ENCODE assay signal across 8 cellular contexts in genomic region chr10:107409517-107409916, GRCh38.
A peak's percentile ranks its signal among the peaks of the same experiment; 100 is the strongest.
DNase-seq lines count a peak whose midpoint lies in the region; ATAC-seq and TF ChIP-seq lines count a peak whose summit lies in the region.

No MANE protein-coding gene starts in this region.

- intact Hi-C loops in lower lobe of right lung (cut with DNase I), result no loop called here

- H3K79me2 ChIP-seq in SK-N-SH (ENCODE audit: insufficient read depth), result no peaks in the 10 kb centered on the region

- no peaks in the 10 kb centered on the region for H3F3A ChIP-seq in SK-N-SH (replicated peaks; ENCODE audit: insufficient read depth)

- TF ChIP-seq CTCF in SK-N-SH (IDR thresholded peaks at IDR 0.05) (peak; percentile 62), lower lobe of right lung (IDR thresholded peaks at IDR 0.05) (peak; percentile 23)

- peak; percentile 70 for TF ChIP-seq RAD21 in SK-N-SH (IDR thresholded peaks at IDR 0.05; ENCODE audit: low read length)

- H3K4me1 ChIP-seq in SK-N-SH (ENCODE audit: control insufficient read depth in 1 of 2, insufficient read depth in 2 of 2, low read depth in 1 of 2, low read length in 1 of 2), result no peaks in the 10 kb centered on the region
- no peaks in the 10 kb centered on the region for H3K4me1 ChIP-seq in lower lobe of right lung

- H3K4me3 ChIP-seq in SK-N-SH (ENCODE audit: low read depth in 2 of 2, low read length in 1 of 2) (no peak overlapping the region), lower lobe of right lung (no peak overlapping the region)

- no peak for TF ChIP-seq EP300 in SK-N-SH (IDR thresholded peaks at IDR 0.05; ENCODE audit: borderline replicate concordance in 1 of 2, low read depth in 1 of 2, low read length in 1 of 2)

- H3K27ac ChIP-seq in SK-N-SH (ENCODE audit: low read depth in 2 of 2, low read length in 1 of 2) (no peak overlapping the region), lower lobe of right lung (no peak overlapping the region)

- H3K36me3 ChIP-seq in SK-N-SH (replicated peaks in 1 of 2; ENCODE audit: control insufficient read depth in 1 of 2, insufficient read depth in 2 of 2, low read length in 1 of 2), result no peaks in the 10 kb centered on the region
- H3K36me3 ChIP-seq in lower lobe of right lung, result no peaks in the 10 kb centered on the region

- no peaks in the 10 kb centered on the region for H3K9me2 ChIP-seq in SK-N-SH

- 64% methylated on average over 5 of the region's 5 CpGs for WGBS in SK-N-SH (ENCODE audit: low lambda C conversion rate)

- CTCF ChIA-PET in SK-N-SH (lab: Yijun Ruan, JAX), result interaction anchor here (0.6 to 2.1 kb wide), 11 partner anchors 9 to 785 kb away, joined by 3 to 10 read pairs (median 3); no protein-coding TSS in a partner anchor

- no peak overlapping the region for H3K9ac ChIP-seq in SK-N-SH

- DNase-seq in GM03348 (ENCODE audit: low spot score) (peak; percentile 43), SK-N-SH (no peak), lower lobe of right lung (no peak), DMS79 treated with DMSO at 0.1 percent for 48 hours (lab: John Stamatoyannopoulos, UW) (no peak)
- DNase-seq in activated CD4-positive, alpha-beta T cell treated with anti-CD3 and anti-CD28 coated beads for 48 hours, result no peak

- H2AFZ ChIP-seq in SK-N-SH (ENCODE audit: low read depth), result no peak overlapping the region

- H3K9me3 ChIP-seq in SK-N-SH (no peaks in the 10 kb centered on the region), lower lobe of right lung (no peaks in the 10 kb centered on the region)

- no peaks in the 10 kb centered on the region for H3K27me3 ChIP-seq in SK-N-SH (ENCODE audit: insufficient read depth)
- H3K27me3 ChIP-seq in lower lobe of right lung (ENCODE audit: low read depth), result no peaks in the 10 kb centered on the region

- ATAC-seq in HG02588 (IDR thresholded peaks at IDR 0.05; ENCODE audit: unreplicated experiment), result peak; percentile 67
- ATAC-seq in lower lobe of right lung, result no peak
- no peak for ATAC-seq in HG02571 (IDR thresholded peaks at IDR 0.05; ENCODE audit: unreplicated experiment)
- no peak for ATAC-seq in HG03135 (IDR thresholded peaks at IDR 0.05; ENCODE audit: unreplicated experiment)

- H4K20me1 ChIP-seq in SK-N-SH (ENCODE audit: insufficient read depth), result no peaks in the 10 kb centered on the region

- POLR2A ChIA-PET in SK-N-SH (lab: Yijun Ruan, JAX), result no interaction called here

- no peak overlapping the region for H3K4me2 ChIP-seq in SK-N-SH

TF ChIP-seq in SK-N-SH, 30 proteins besides CTCF, POLR2A, EP300 and RAD21:
- TF ChIP-seq IRF3 (IDR thresholded peaks at IDR 0.05; ENCODE audit: low read depth, low read length), result no peak
- no peak for TF ChIP-seq YY1 (IDR thresholded peaks at IDR 0.05; ENCODE audit: low read depth)
- TF ChIP-seq SMC3 (IDR thresholded peaks at IDR 0.05; ENCODE audit: low read depth, low read length), result peak; percentile 55
